Comparison of ENCODE assay signal across 25 cellular contexts in the genomic region with DNA sequence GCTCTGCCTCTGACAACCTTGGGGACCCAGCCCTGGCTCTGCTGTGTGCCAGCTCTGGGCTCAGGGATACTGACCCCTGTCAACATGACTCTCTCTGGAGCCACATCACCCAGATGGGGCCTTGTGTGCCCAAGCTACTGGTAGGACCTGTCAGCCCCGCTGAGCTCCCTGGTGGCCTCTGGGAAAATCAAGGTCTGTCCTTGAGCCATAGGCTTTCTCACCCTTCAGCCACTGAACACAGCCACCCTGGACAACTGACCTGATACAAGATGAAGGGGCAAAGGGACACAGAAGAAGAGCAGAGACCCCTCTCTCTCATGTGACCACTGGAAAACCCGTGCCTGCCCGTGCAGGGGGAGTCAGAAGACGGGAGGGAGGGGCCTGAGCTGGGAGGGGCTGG. TPM values are rescaled to one million over a fixed set of nuclear protein-coding genes. Genes with fewer than 3 reads are reported as not detected.
"Had no signal": no experiment of that assay in that cellular context is flagged by ENCODE, and none has a peak within 500 bp of the region (broad histone marks: within the 10 kb centered on the region; RNA-seq: fewer than 3 reads in every experiment).

No MANE protein-coding gene starts in this region.

- H3K9me3 ChIP-seq: MG63 had no signal

- H3K27me3 ChIP-seq: cardiac muscle cell, MG63 had no signal

- H3K27ac ChIP-seq: cardiac muscle cell, PC-9, SK-N-MC had no signal

- H3K4me2 ChIP-seq: PC-9 had no signal

- H2AFZ ChIP-seq: PC-9 had no signal

- ATAC-seq: activated CD4-positive, alpha-beta T cell treated with anti-CD3 and anti-CD28 coated beads for 36 hours; activated naive CD4-positive, alpha-beta T cell treated with anti-CD3 and anti-CD28 coated beads, Interleukin-2, amount 50 U/mL, for 72 hours; activated naive CD8-positive, alpha-beta T cell treated with anti-CD3 and anti-CD28 coated beads, Interleukin-2, amount 50 U/mL, for 24 hours; activated T-cell treated with anti-CD3 and anti-CD28 coated beads, Interleukin-2, amount 50 U/mL, for 4 hours; T-cell had no signal

- DNase-seq: activated B cell treated with CpG ODN at 0.5 μM for 24 hours; activated CD4-positive, alpha-beta T cell treated with anti-CD3 and anti-CD28 coated beads for 36 hours; activated CD4-positive, alpha-beta T cell treated with anti-CD3 and anti-CD28 coated beads, Interleukin-2, amount 50 U/mL, for 4 hours; activated CD8-positive, alpha-beta memory T cell treated with anti-CD3 and anti-CD28 coated beads for 24 hours; activated effector memory CD4-positive, alpha-beta T cell treated with anti-CD3 and anti-CD28 coated beads, Interleukin-2, amount 50 U/mL, for 16 hours; activated naive CD4-positive, alpha-beta T cell treated with Interleukin-2 at 50 U/mL for 16 hours; activated naive CD8-positive, alpha-beta T cell treated with anti-CD3 and anti-CD28 coated beads, Interleukin-2, amount 50 U/mL, for 24 hours; activated T-cell treated with anti-CD3 and anti-CD28 coated beads, Interleukin-2, amount 50 U/mL, for 4 hours; amniotic stem cell; MV-4-11; NCI-H1105; NCI-H1436; NCI-H1694 treated with DMSO at 0.1 percent for 48 hours; NCI-H2029 treated with DMSO at 0.1 percent for 48 hours; NCI-H510A treated with DMSO at 0.1 percent for 48 hours; NCI-H69; PC-9; T-cell; T-helper 2 cell; T1000 had no signal

- H3K4me3 ChIP-seq: cardiac muscle cell, MG63, PC-9, SK-N-MC had no signal

- H3K36me3 ChIP-seq: cardiac muscle cell, MG63 had no signal

RNA-seq across cellular contexts. Expression of gene TUBA3D, which starts 59.6 kb away (rescaled TPM):
- total RNA-seq: activated B cell treated with CpG ODN at 0.5 μM for 24 hours; activated CD4-positive, alpha-beta T cell treated with anti-CD3 and anti-CD28 coated beads for 36 hours; activated naive CD4-positive, alpha-beta T cell treated with anti-CD3 and anti-CD28 coated beads, Interleukin-2, amount 50 U/mL, for 72 hours; activated T-cell treated with anti-CD3 and anti-CD28 coated beads, Interleukin-2, amount 50 U/mL, for 4 hours; astrocyte; cardiac muscle cell; PC-9; T-cell had no signal
